Comparison of ENCODE assay signal across 8 cellular contexts in genomic region chr2:183124957-183125255, GRCh38. TPM values are rescaled to one million over a fixed set of nuclear protein-coding genes. Genes with fewer than 3 reads are reported as not detected.
A peak's percentile ranks its signal among the peaks of the same experiment; 100 is the strongest.
DNase-seq lines count a peak whose midpoint lies in the region; ATAC-seq, FAIRE-seq and TF ChIP-seq lines count a peak whose summit lies in the region.

No MANE protein-coding gene starts in this region.

- H3K9ac ChIP-seq in K562 (ENCODE audit: insufficient read depth in 1 of 2, low read depth in 2 of 2, low read length in 2 of 2) = peak overlapping the region; percentile 88 to 98

- TF ChIP-seq POLR2A in K562 (conservative IDR thresholded peaks at IDR 0.05) = no peak
- TF ChIP-seq POLR2A in upper lobe of left lung (IDR thresholded peaks at IDR 0.05) = no peak

- no peak for TF ChIP-seq EP300 in K562 (IDR thresholded peaks at IDR 0.05; ENCODE audit: low read length)
- TF ChIP-seq EP300 in upper lobe of left lung (IDR thresholded peaks at IDR 0.05) = no peak

- POLR2A ChIA-PET in K562 (lab: Yijun Ruan, JAX) = interaction anchor here (0.9 to 4.3 kb wide), 7 partner anchors 11 to 115 kb away, joined by 3 to 31 read pairs (median 5); no protein-coding TSS in a partner anchor

- H4K20me1 ChIP-seq in K562 (replicated peaks; ENCODE audit: control insufficient read depth, insufficient read depth, low read length) = no peaks in the 10 kb centered on the region; the same call in 1 of the 2 replicates

- intact Hi-C loops in left ventricle myocardium superior (cut with micrococcal nuclease) (no loop called here), K562 (cut with micrococcal nuclease) (loop anchor here (1.0 to 2.0 kb wide), 2 partner anchors 47 to 88 kb away; partner anchors contain the start of gene DUSP19)

- ATAC-seq in left ventricle myocardium superior = no peak
- ATAC-seq in K562 = no peak
- no peak for ATAC-seq in upper lobe of left lung (ENCODE audit: low FRiP score in 2 of 2)

- TF ChIP-seq CTCF in cardiac muscle cell (IDR thresholded peaks at IDR 0.05; ENCODE audit: low read depth, low read length) (no peak), K562 (IDR thresholded peaks at IDR 0.05 in 2 of 3, conservative IDR thresholded peaks at IDR 0.05 in 1 of 3; ENCODE audit: insufficient read depth in 2 of 3, low read depth in 1 of 3, low read length in 3 of 3) (no peak), upper lobe of left lung (IDR thresholded peaks at IDR 0.05) (no peak)

- H3K4me3 ChIP-seq in cardiac muscle cell (peak overlapping the region; percentile 63), K562 (peak overlapping the region; percentile 54), upper lobe of left lung (peak overlapping the region; percentile 68 to 93 (median 84))

- WGBS in K562 (ENCODE audit: insufficient coverage, low coverage, missing lambda C conversion rate) = 0% methylated on average over 10 of the region's 10 CpGs
- WGBS in upper lobe of left lung, 2 donors = 0% methylated on average over 10 of the region's 10 CpGs

- no peak for TF ChIP-seq RAD21 in K562 (CRISPR knock-in tag; conservative IDR thresholded peaks at IDR 0.05 in 1 of 2, IDR thresholded peaks at IDR 0.05 in 1 of 2)

- H2AFZ ChIP-seq in K562 (ENCODE audit: low read depth, low read length) = peak overlapping the region; percentile 97

- CTCF ChIA-PET in K562 (lab: Yijun Ruan, JAX; ENCODE audit: low intra/inter-chr PET ratio) = no interaction called here

- H3K27ac ChIP-seq in cardiac muscle cell = peak overlapping the region; percentile 91
- peak overlapping the region; percentile 89 for H3K27ac ChIP-seq in K562 (ENCODE audit: extremely low read depth, low read depth, low read length)
- H3K27ac ChIP-seq in upper lobe of left lung = peak overlapping the region; percentile 79 to 91 (median 86)

- no TSS peak for BruUV-seq in K562 (replicated peaks; lab: Mats Ljungman, UMichigan)

- H3K36me3 ChIP-seq in cardiac muscle cell = no peaks in the 10 kb centered on the region
- H3K36me3 ChIP-seq in K562 (ENCODE audit: control insufficient read depth, insufficient read depth, low read length) = peaks cover 19% of the 10 kb centered on the region
- peaks cover 0 to 11% (median 0%) of the 10 kb centered on the region in 4 donors for H3K36me3 ChIP-seq in upper lobe of left lung

- peak overlapping the region; percentile 91 for H3K4me2 ChIP-seq in K562 (ENCODE audit: insufficient read depth, low read length)

- DNase-seq in cardiac muscle cell (ENCODE audit: low read depth in 1 of 2, low spot score in 1 of 2) (no peak), left ventricle myocardium superior (no peak), K562 (ENCODE audit: extremely low read depth in 1 of 4, low spot score in 3 of 4) (no peak), medulla oblongata (ENCODE audit: extremely low spot score) (peak; percentile 33), upper lobe of left lung (no peak), GDM1 (lab: John Stamatoyannopoulos, UW) (no peak), NCI-H1694 (lab: John Stamatoyannopoulos, UW) (no peak), OCI-M1 (lab: John Stamatoyannopoulos, UW) (no peak)

- H3K4me1 ChIP-seq in cardiac muscle cell (ENCODE audit: low read depth) = peaks cover 3% of the 10 kb centered on the region
- peaks cover 6 to 9% of the 10 kb centered on the region in 2 experiments; a peak in 2 of 5 replicates for H3K4me1 ChIP-seq in K562 (replicated peaks in 1 of 2; ENCODE audit: control insufficient read depth in 2 of 2, insufficient read depth in 2 of 2, low read length in 2 of 2)
- peaks cover 12 to 22% (median 14%) of the 10 kb centered on the region in 4 donors for H3K4me1 ChIP-seq in upper lobe of left lung

- no peaks in the 10 kb centered on the region for H3K9me1 ChIP-seq in K562 (ENCODE audit: control insufficient read depth, insufficient read depth, low read length)

- H3K9me3 ChIP-seq in cardiac muscle cell (ENCODE audit: low read depth) = no peaks in the 10 kb centered on the region
- no peaks in the 10 kb centered on the region for H3K9me3 ChIP-seq in K562 (replicated peaks; ENCODE audit: control insufficient read depth, insufficient read depth, low read depth, low read length)
- H3K9me3 ChIP-seq in upper lobe of left lung = no peaks in the 10 kb centered on the region

- H3K79me2 ChIP-seq in K562 (ENCODE audit: control insufficient read depth, insufficient read depth, low read length) = peaks cover 57% of the 10 kb centered on the region

- in situ Hi-C loops in K562 (cut with MboI) = no loop called here

- H3K27me3 ChIP-seq in cardiac muscle cell (no peaks in the 10 kb centered on the region), K562 (ENCODE audit: control insufficient read depth in 2 of 2, insufficient read depth in 2 of 2, low read length in 2 of 2) (no peaks in the 10 kb centered on the region), upper lobe of left lung (no peaks in the 10 kb centered on the region)

- FAIRE-seq in K562 (lab: Jason Lieb, UNC) = no peak

TF ChIP-seq in K562, 482 proteins besides CTCF, POLR2A, EP300 and RAD21 (continues in another document):
- TF ChIP-seq LEF1 (IDR thresholded peaks at IDR 0.05) = 0 out of 2 replicates have a peak, but pooled peaks have one; percentile 15
- TF ChIP-seq ASH1L (IDR thresholded peaks at IDR 0.05; ENCODE audit: borderline replicate concordance, low read depth, partially characterized antibody) = peak; percentile 37
- 0 out of 4 replicates have a peak, but pooled peaks of 1 of the 2 experiments have one; percentile 7 for TF ChIP-seq NONO (IDR thresholded peaks at IDR 0.05; ENCODE audit: low read depth in 2 of 2, low read length in 1 of 2)
- TF ChIP-seq ZNF274 (IDR thresholded peaks at IDR 0.05; ENCODE audit: borderline replicate concordance, low read depth, low read length) = no peak
- TF ChIP-seq CREB3L1 (IDR thresholded peaks at IDR 0.05; ENCODE audit: borderline replicate concordance, low read depth) = no peak

RNA-seq across cellular contexts. Expression of gene NUP35, which starts 0.7 kb away (rescaled TPM):
- total RNA-seq in cardiac muscle cell (7.8 and 12.1 TPM in 2 replicates), left ventricle myocardium superior (7.6 TPM), K562 (2014; rRNA removed) (24.5 and 26.2 TPM in 2 replicates), K562 (2014; rRNA removed; fragmentation: Illumina TruSeq; extraction: Trizol) (61.1 and 70.5 TPM in 2 replicates), K562 (2015; rRNA removed; fragmentation: Illumina TruSeq; extraction: Trizol) (53.8 and 54.4 TPM in 2 replicates), K562 (2021) (38.5 and 46.8 TPM in 2 replicates), upper lobe of left lung (10 to 100 TPM in 4 of 6 donors, 1 to 10 TPM in 2; 3.8 to 17.5 (median 13.5) TPM)
- polyA plus RNA-seq in cardiac muscle cell (19.3 and 19.7 TPM in 2 replicates), K562 (2011; rRNA removed) (40.1 and 51.1 TPM in 2 replicates), K562 (2014; fragmentation: Illumina TruSeq; extraction: Trizol) (39.2 and 43.7 TPM in 2 replicates), K562 (2014; fragmentation: Nextera tagmentation; extraction: Ambion mirVana) (10 to 100 TPM; 71.0 to 78.2 TPM), K562 (2014; rRNA removed) (29.6 and 34.2 TPM in 2 replicates)
- total RNA-seq in K562 (2011; cell fraction: chromatin; rRNA removed; ENCODE audit: low replicate concordance) = 79.4 and 89.0 TPM in 2 replicates
- 48.5 and 56.7 TPM in 2 replicates for total RNA-seq in K562 (2011; cell fraction: nucleolus; rRNA removed)
- 55.7 and 81.4 TPM in 2 replicates for total RNA-seq in K562 (2011; cell fraction: nucleoplasm; rRNA removed)
- 19.4 and 22.3 TPM in 2 replicates for polyA plus RNA-seq in K562 (2011; cell fraction: cytosol; rRNA removed)
- polyA plus RNA-seq in K562 (2011; cell fraction: nucleus; rRNA removed) = 39.0 and 39.6 TPM in 2 replicates
- 19.6 and 24.1 TPM in 2 replicates for polyA plus RNA-seq in K562 (2012)
- polyA minus RNA-seq in K562 (2011; rRNA and poly(A)+ RNA removed) = 57.8 and 64.5 TPM in 2 replicates
- polyA minus RNA-seq in K562 (2011; cell fraction: cytosol; rRNA and poly(A)+ RNA removed) = 19.7 and 22.8 TPM in 2 replicates
- 54.1 and 81.1 TPM in 2 replicates for polyA minus RNA-seq in K562 (2011; cell fraction: nucleus; rRNA and poly(A)+ RNA removed)

RNA-seq across cellular contexts. Expression of gene DUSP19, which starts 46.4 kb away (rescaled TPM):
- 1.7 and 2.0 TPM in 2 replicates for total RNA-seq in cardiac muscle cell
- polyA plus RNA-seq in cardiac muscle cell = 2.7 and 3.7 TPM in 2 replicates
- total RNA-seq in left ventricle myocardium superior = 12.1 TPM
- 1.3 and 2.0 TPM in 2 replicates for total RNA-seq in K562 (2011; cell fraction: chromatin; rRNA removed; ENCODE audit: low replicate concordance)
- 1.1 and 1.2 TPM in 2 replicates for total RNA-seq in K562 (2011; cell fraction: nucleolus; rRNA removed)
- total RNA-seq in K562 (2011; cell fraction: nucleoplasm; rRNA removed) = 2.1 and 2.4 TPM in 2 replicates
- 2.7 and 3.1 TPM in 2 replicates for total RNA-seq in K562 (2014; rRNA removed)
- 3.5 and 5.6 TPM in 2 replicates for total RNA-seq in K562 (2014; rRNA removed; fragmentation: Illumina TruSeq; extraction: Trizol)
- total RNA-seq in K562 (2015; rRNA removed; fragmentation: Illumina TruSeq; extraction: Trizol) = 3.2 and 3.7 TPM in 2 replicates
- 3.5 and 4.7 TPM in 2 replicates for total RNA-seq in K562 (2021)
- 4.8 and 6.3 TPM in 2 replicates for polyA plus RNA-seq in K562 (2011; rRNA removed)
- polyA plus RNA-seq in K562 (2011; cell fraction: cytosol; rRNA removed) = 1.3 and 3.1 TPM in 2 replicates
- polyA plus RNA-seq in K562 (2011; cell fraction: nucleus; rRNA removed) = 0.97 and 1.2 TPM in 2 replicates
- polyA plus RNA-seq in K562 (2012) = 1.0 and 2.1 TPM in 2 replicates
- polyA plus RNA-seq in K562 (2014; fragmentation: Illumina TruSeq; extraction: Trizol) = 1.2 and 1.6 TPM in 2 replicates
- 1 to 10 TPM; 2.7 to 3.1 TPM for polyA plus RNA-seq in K562 (2014; fragmentation: Nextera tagmentation; extraction: Ambion mirVana)
- polyA plus RNA-seq in K562 (2014; rRNA removed) = 2.0 and 2.7 TPM in 2 replicates
- 5.7 and 6.0 TPM in 2 replicates for polyA minus RNA-seq in K562 (2011; rRNA and poly(A)+ RNA removed)
- polyA minus RNA-seq in K562 (2011; cell fraction: cytosol; rRNA and poly(A)+ RNA removed) = 2.2 and 2.6 TPM in 2 replicates
- polyA minus RNA-seq in K562 (2011; cell fraction: nucleus; rRNA and poly(A)+ RNA removed) = 0.67 and 2.0 TPM in 2 replicates
- 1 to 10 TPM in 5 of 6 donors, under 1 TPM in 1; 1.00 to 3.5 (median 1.5) TPM for total RNA-seq in upper lobe of left lung
